Comparison of ENCODE assay signal across 8 cellular contexts in genomic region chr9:34760196-34761040, GRCh38. TPM values are rescaled to one million over a fixed set of nuclear protein-coding genes. Genes with fewer than 3 reads are reported as not detected.
A peak's percentile ranks its signal among the peaks of the same experiment; 100 is the strongest.
DNase-seq lines count a peak whose midpoint lies in the region; ATAC-seq and TF ChIP-seq lines count a peak whose summit lies in the region.
"Not testable (repeated sequence)": the region's sequence is repeated elsewhere in the genome, so short reads cannot be mapped to it uniquely, and the experiment has no call there.

No MANE protein-coding gene starts in this region.

- H4K20me1 ChIP-seq in Loucy (ENCODE audit: insufficient read depth, low read length, poor library complexity, severe bottlenecking): not testable (repeated sequence)

- not testable (repeated sequence) for H3K4me1 Mint-ChIP-seq in immature natural killer cell

- not testable (repeated sequence) for H3K27me3 ChIP-seq in GM06990 (replicated peaks; ENCODE audit: control insufficient read depth, insufficient read depth, low read length); Loucy (ENCODE audit: insufficient read depth, low read length, poor library complexity, severe bottlenecking); RWPE2 (ENCODE audit: insufficient read depth, poor library complexity, severe bottlenecking); colonic mucosa; upper lobe of right lung

- not testable (repeated sequence) for H3K4me3 Mint-ChIP-seq in immature natural killer cell

- intact Hi-C loops in colonic mucosa (cut with DNase I); upper lobe of right lung (cut with DNase I): not testable (repeated sequence)

- not testable (repeated sequence) for H3K36me3 Mint-ChIP-seq in immature natural killer cell

- not testable (repeated sequence) for H3K4me3 ChIP-seq in GM06990 (replicated peaks; ENCODE audit: low read depth, low read length); Loucy (ENCODE audit: low read length, poor library complexity, severe bottlenecking); RWPE2 (ENCODE audit: severe bottlenecking); colonic mucosa; upper lobe of right lung

- not testable (repeated sequence) for H2AFZ ChIP-seq in Loucy (ENCODE audit: low read length)

- H3F3A ChIP-seq in Loucy (ENCODE audit: low read depth): not testable (repeated sequence)

- not testable (repeated sequence) for H3K9ac ChIP-seq in Loucy (ENCODE audit: low read depth, low read length, poor library complexity, severe bottlenecking); colonic mucosa (ENCODE audit: low read depth in 2 of 2, low read length in 2 of 2)

- not testable (repeated sequence) for H3K27ac Mint-ChIP-seq in immature natural killer cell

- H3K9me3 ChIP-seq in Loucy (ENCODE audit: insufficient read depth, low read depth, low read length); RWPE2 (ENCODE audit: severe bottlenecking); colonic mucosa; upper lobe of right lung: not testable (repeated sequence)

- not testable (repeated sequence) for H3K4me1 ChIP-seq in Loucy (ENCODE audit: insufficient read depth, low read length, poor library complexity, severe bottlenecking); RWPE2 (ENCODE audit: insufficient read depth, poor library complexity, severe bottlenecking); colonic mucosa; upper lobe of right lung

- not testable (repeated sequence) for H3K9me2 ChIP-seq in Loucy (replicated peaks; ENCODE audit: low read depth, low read length)

- peak; percentile 18 for DNase-seq in GM06990 (ENCODE audit: extremely low read depth, insufficient read length)
- peak; percentile 63 for DNase-seq in RWPE2 (ENCODE audit: low spot score)
- peak; percentile 24 for DNase-seq in activated T-cell treated with anti-CD3 and anti-CD28 coated beads for 1 hour (ENCODE audit: low read depth)
- peak; percentile 30 for DNase-seq in colonic mucosa
- DNase-seq in immature natural killer cell: peak in 2 of 3 donors; percentile 4 to 5
- peak; percentile 16 for DNase-seq in putamen (ENCODE audit: low spot score)
- peak; percentile 71 for DNase-seq in upper lobe of right lung

- H3K27me3 Mint-ChIP-seq in immature natural killer cell (ENCODE audit: low read depth in 3 of 3): peaks cover 2 to 19% (median 8%) of the 10 kb centered on the region in 3 donors

- ATAC-seq in RWPE2 (ENCODE audit: low read depth) (peak; percentile 90), upper lobe of right lung (peak; percentile 89)

- TF ChIP-seq CTCF in GM06990 (IDR thresholded peaks at IDR 0.05; ENCODE audit: insufficient read depth, low read length, poor library complexity, severe bottlenecking): peak; percentile 86
- peak; percentile 71 for TF ChIP-seq CTCF in Loucy (conservative IDR thresholded peaks at IDR 0.05; ENCODE audit: low read length)
- TF ChIP-seq CTCF in RWPE2 (IDR thresholded peaks at IDR 0.05; ENCODE audit: poor library complexity, severe bottlenecking): peak; percentile 90
- peak; percentile 68 for TF ChIP-seq CTCF in colonic mucosa (IDR thresholded peaks at IDR 0.05)
- TF ChIP-seq CTCF in upper lobe of right lung (IDR thresholded peaks at IDR 0.05): peak; percentile 63

- not testable (repeated sequence) for H3K79me2 ChIP-seq in Loucy (ENCODE audit: insufficient read depth, low read length)

- H3K36me3 ChIP-seq in GM06990 (ENCODE audit: control insufficient read depth, insufficient read depth, low read length); Loucy (ENCODE audit: insufficient read depth, low read length); RWPE2 (ENCODE audit: low read depth); colonic mucosa; upper lobe of right lung: not testable (repeated sequence)

- H3K9me3 Mint-ChIP-seq in immature natural killer cell: not testable (repeated sequence)

- H3K4me2 ChIP-seq in Loucy (ENCODE audit: low read depth, low read length, poor library complexity, severe bottlenecking): not testable (repeated sequence)

- H3K27ac ChIP-seq in RWPE2 (ENCODE audit: poor library complexity, severe bottlenecking); colonic mucosa; upper lobe of right lung: not testable (repeated sequence)

RNA-seq across cellular contexts. Expression of gene CCL21, which starts 50.5 kb away (rescaled TPM):
- total RNA-seq in colonic mucosa (10 to 100 TPM; 27.3 to 42.2 TPM), upper lobe of right lung (37.7 TPM)
- polyA plus RNA-seq in immature natural killer cell: not detected

Comparison
In these comparisons a context has a peak if more than half of its experiments do, and no peak if none do; other contexts are left out.
1. DNase-seq: peak in every context shown above with its lines; median percentile 71 in upper lobe of right lung; 63 in RWPE2; 30 in colonic mucosa; 24 in activated T-cell treated with anti-CD3 and anti-CD28 coated beads for 1 hour; 18 in GM06990; 16 in putamen; 4 in immature natural killer cell.